In the genomic region with DNA sequence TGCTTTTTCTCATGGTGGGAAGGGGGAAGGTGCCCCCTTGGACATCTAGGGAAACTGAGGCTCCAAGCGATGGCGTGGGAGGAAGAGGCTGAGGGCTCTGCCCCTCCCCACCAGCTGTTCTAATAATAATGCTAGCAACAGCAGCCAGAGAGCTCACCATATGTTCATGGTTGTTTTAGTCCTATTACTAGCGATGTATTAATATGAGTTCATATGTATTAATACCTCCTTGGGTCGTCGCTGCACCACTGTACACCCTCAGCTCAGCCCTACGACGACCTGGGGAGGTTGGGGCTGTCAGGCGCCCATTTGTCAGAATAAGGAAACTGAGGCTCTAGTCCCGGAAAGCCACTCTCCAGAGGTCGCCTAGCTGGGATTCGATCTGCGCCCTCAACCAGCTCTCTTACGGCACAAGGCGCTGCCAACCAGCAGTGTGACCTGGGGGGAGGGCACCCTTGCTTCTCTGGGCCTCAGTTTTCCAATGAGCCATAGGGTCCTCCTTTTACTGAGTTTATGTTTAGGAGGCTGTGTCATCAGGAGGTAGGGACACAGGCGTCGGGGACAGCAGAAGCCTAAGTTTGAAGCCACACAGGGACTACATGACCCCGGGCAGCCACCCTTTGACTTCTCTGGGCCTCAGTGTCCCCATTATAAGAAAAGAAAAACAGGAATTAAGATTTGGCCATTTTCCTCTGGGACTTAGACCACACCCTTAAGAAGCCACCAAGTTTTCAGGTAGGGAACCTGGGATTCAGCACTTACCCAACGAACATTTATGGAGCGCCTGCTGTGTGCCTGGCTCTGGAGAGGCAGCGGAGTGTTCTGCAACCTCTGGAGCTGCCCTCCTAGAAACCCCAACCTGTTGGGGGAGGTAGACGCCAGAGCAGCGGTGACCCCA, we compare ENCODE assay signal across 8 cellular contexts. TPM values are rescaled to one million over a fixed set of nuclear protein-coding genes. Genes with fewer than 3 reads are reported as not detected.
DNase-seq lines count a peak whose midpoint lies in the region; ATAC-seq and TF ChIP-seq lines count a peak whose summit lies in the region.

No MANE protein-coding gene starts in this region.

- no peak overlapping the region for H2AFZ ChIP-seq in OCI-LY7 (ENCODE audit: low read length)

- no peaks in the 10 kb centered on the region for H3K9me2 ChIP-seq in OCI-LY7 (ENCODE audit: insufficient read depth, low read length)

- WGBS in esophagus muscularis mucosa = 43% methylated on average over 13 of the region's 22 CpGs
- 20 to 27% methylated on average over 3 to 8 of the region's 22 CpGs for WGBS in gastroesophageal sphincter (ENCODE audit: low coverage in 1 of 2), 2 donors

- TF ChIP-seq CTCF in OCI-LY7 (conservative IDR thresholded peaks at IDR 0.05; ENCODE audit: low read length) (0 out of 2 replicates have a peak, but pooled peaks have one; percentile 18), esophagus muscularis mucosa (IDR thresholded peaks at IDR 0.05) (no peak), gastroesophageal sphincter (IDR thresholded peaks at IDR 0.05) (no peak)

- in situ Hi-C loops in G401 (cut with HindIII; ENCODE audit: low sequenced_read_pairs) = no loop called here

- DNase-seq in OCI-LY7 (ENCODE audit: low spot score) (peak; percentile 41), esophagus muscularis mucosa (ENCODE audit: extremely low spot score) (no peak), NCI-H526 treated with DMSO at 0.1 percent for 48 hours (lab: John Stamatoyannopoulos, UW) (no peak), G401 (ENCODE audit: low spot score) (no peak)

- H3K79me2 ChIP-seq in OCI-LY7 (ENCODE audit: insufficient read depth, low read depth, low read length) = peaks cover 55% of the 10 kb centered on the region; the same call in 1 of the 2 replicates

- peaks cover 61% of the 10 kb centered on the region for H3K4me1 ChIP-seq in OCI-LY7 (ENCODE audit: insufficient read depth, low read length, poor library complexity, severe bottlenecking)
- H3K4me1 ChIP-seq in esophagus muscularis mucosa = peaks cover 16 to 29% (median 23%) of the 10 kb centered on the region in 4 donors
- peaks cover 0 to 24% (median 17%) of the 10 kb centered on the region in 3 donors for H3K4me1 ChIP-seq in gastroesophageal sphincter

- peak overlapping the region; percentile 90 for H3K27ac ChIP-seq in OCI-LY7 (ENCODE audit: low read depth, low read length, poor library complexity, severe bottlenecking)
- no peak overlapping the region for H3K27ac ChIP-seq in esophagus muscularis mucosa (replicated peaks in 1 of 4)
- peak overlapping the region in 7 of 21 experiments; percentile 10 to 64 (median 32) for H3K27ac ChIP-seq in skin epidermis
- H3K27ac ChIP-seq in gastroesophageal sphincter = no peak overlapping the region

- H3K9me3 ChIP-seq in OCI-LY7 (ENCODE audit: low read length) (no peaks in the 10 kb centered on the region), esophagus muscularis mucosa (no peaks in the 10 kb centered on the region), gastroesophageal sphincter (no peaks in the 10 kb centered on the region)

- no peak for TF ChIP-seq EP300 in esophagus muscularis mucosa (IDR thresholded peaks at IDR 0.05)
- no peak for TF ChIP-seq EP300 in gastroesophageal sphincter (IDR thresholded peaks at IDR 0.05)

- peak overlapping the region; percentile 78 for H3K4me2 ChIP-seq in OCI-LY7 (ENCODE audit: low read length)

- H4K20me1 ChIP-seq in OCI-LY7 (ENCODE audit: insufficient read depth, low read length) = no peaks in the 10 kb centered on the region

- intact Hi-C loops in OCI-LY7 (cut with micrococcal nuclease; ENCODE audit: unreplicated experiment) = loop anchor here (5.0 to 10.0 kb wide), 2 partner anchors 153 to 346 kb away; partner anchors contain the start of gene FCHO1
- intact Hi-C loops in esophagus muscularis mucosa (cut with DNase I) = no loop called here

- ATAC-seq in GM21529 (IDR thresholded peaks at IDR 0.05; ENCODE audit: unreplicated experiment) = peak; percentile 11
- no peak for ATAC-seq in gastroesophageal sphincter
- no peak for ATAC-seq in HG02981 (IDR thresholded peaks at IDR 0.05; ENCODE audit: unreplicated experiment)

- TF ChIP-seq POLR2A in esophagus muscularis mucosa (IDR thresholded peaks at IDR 0.05; ENCODE audit: low read depth) (no peak), gastroesophageal sphincter (IDR thresholded peaks at IDR 0.05) (no peak)

- BruUV-seq in OCI-LY7 (replicated peaks; lab: Mats Ljungman, UMichigan) = TSS peak; percentile 91

- H3K27me3 ChIP-seq in esophagus muscularis mucosa (peaks cover 0 to 61% (median 21%) of the 10 kb centered on the region in 4 donors), gastroesophageal sphincter (peaks cover 60% of the 10 kb centered on the region)

- H3K4me3 ChIP-seq in OCI-LY7 (ENCODE audit: low read depth, low read length, poor library complexity, severe bottlenecking) = peak overlapping the region; percentile 77
- peak overlapping the region; percentile 42 to 58 (median 48) for H3K4me3 ChIP-seq in esophagus muscularis mucosa
- peak overlapping the region; percentile 21 to 48 (median 37) for H3K4me3 ChIP-seq in skin epidermis
- peak overlapping the region in 1 of 2 donors; percentile 49 for H3K4me3 ChIP-seq in gastroesophageal sphincter

- CTCF ChIA-PET in OCI-LY7 (lab: Charles Lee; ENCODE audit: unreplicated experiment) = interaction anchor here (1.0 kb wide), 1 partner anchor 10 kb away, joined by 3 read pairs; no protein-coding TSS in a partner anchor

- H3K36me3 ChIP-seq in OCI-LY7 (ENCODE audit: insufficient read depth, low read length) (peaks cover 24% of the 10 kb centered on the region), esophagus muscularis mucosa (no peaks in the 10 kb centered on the region), gastroesophageal sphincter (no peaks in the 10 kb centered on the region)

- POLR2A ChIA-PET in OCI-LY7 (lab: Charles Lee) = interaction anchor here (0.7 to 2.4 kb wide), 4 partner anchors 9 to 95 kb away, joined by 3 to 24 read pairs (median 4); partner anchors contain the start of gene MPV17L2

RNA-seq across cellular contexts. Expression of gene MAST3, which starts 0.7 kb away (rescaled TPM):
- 14.3 and 14.8 TPM in 2 replicates for total RNA-seq in OCI-LY7 (2014; rRNA removed; shearing (Covaris generic))
- total RNA-seq in OCI-LY7 (2022) (31.0 and 31.4 TPM in 2 replicates), esophagus muscularis mucosa (1 to 10 TPM; 5.0 to 8.5 (median 6.4) TPM), gastroesophageal sphincter (1 to 10 TPM; 3.3 to 8.8 (median 4.8) TPM)
- total RNA-seq in G401 (2014; rRNA removed; shearing (Covaris generic)) = 1.2 and 2.6 TPM in 2 replicates

RNA-seq across cellular contexts. Expression of gene IL12RB1, which starts 11.5 kb away (rescaled TPM):
- total RNA-seq in OCI-LY7 (2014; rRNA removed; shearing (Covaris generic)) = 6.0 and 7.7 TPM in 2 replicates
- total RNA-seq in OCI-LY7 (2022) (26.0 and 41.7 TPM in 2 replicates), esophagus muscularis mucosa (1 to 10 TPM in 1 of 4 donors, under 1 TPM in 3; 0.42 to 2.0 (median 0.83) TPM), gastroesophageal sphincter (1 to 10 TPM in 3 of 4 donors, under 1 TPM in 1; 0.15 to 3.5 (median 1.5) TPM)
- total RNA-seq in G401 (2014; rRNA removed; shearing (Covaris generic)) = not detected in 2 replicates

RNA-seq across cellular contexts. Expression of gene PIK3R2, which starts 54.7 kb away (rescaled TPM):
- total RNA-seq in OCI-LY7 (2014; rRNA removed; shearing (Covaris generic)) = 1.6 and 3.2 TPM in 2 replicates
- total RNA-seq in OCI-LY7 (2022) (20.5 and 30.0 TPM in 2 replicates), esophagus muscularis mucosa (10 to 100 TPM in 3 of 4 donors, 1 to 10 TPM in 1; 4.2 to 32.2 (median 19.4) TPM), gastroesophageal sphincter (10 to 100 TPM in 3 of 4 donors, 1 to 10 TPM in 1; 5.3 to 30.1 (median 22.7) TPM)
- total RNA-seq in G401 (2014; rRNA removed; shearing (Covaris generic)) = 7.9 and 31.5 TPM in 2 replicates
